In genomic region chr4:61245321-61245720, GRCh38 we compare ENCODE assay signal across 17 cellular contexts.
DNase-seq lines count a peak whose midpoint lies in the region; ATAC-seq lines count a peak whose summit lies in the region.
"Had no signal": no experiment of that assay in that cellular context is flagged by ENCODE, and none has a peak within 500 bp of the region (broad histone marks: within the 10 kb centered on the region; RNA-seq: fewer than 3 reads in every experiment).

No MANE protein-coding gene starts in this region.

- peak; percentile 6 for DNase-seq in COLO829 (ENCODE audit: low spot score)
- DNase-seq in OCI-M1 (lab: John Stamatoyannopoulos, UW): peak; percentile 58
- DNase-seq in left kidney (ENCODE audit: low read depth, low spot score): peak; percentile 79
- peak; percentile 71 for DNase-seq in putamen (ENCODE audit: low spot score)
- DNase-seq in NCI-H82 (lab: John Stamatoyannopoulos, UW): no peak
- DNase-seq: CD8-positive, alpha-beta T cell; GOT3; IMR-90; NCI-H187 treated with DMSO at 0.1 percent for 48 hours; NCI-H446; NCI-H526 treated with DMSO at 0.1 percent for 48 hours; PC-3; RPMI8226; SK-N-SH had no signal

- ATAC-seq in GM21786 (IDR thresholded peaks at IDR 0.05; ENCODE audit: unreplicated experiment): no peak
- ATAC-seq in HG02938 (IDR thresholded peaks at IDR 0.05; ENCODE audit: unreplicated experiment): no peak
- no peak for ATAC-seq in HG02973 (IDR thresholded peaks at IDR 0.05; ENCODE audit: unreplicated experiment)
- ATAC-seq: CD8-positive, alpha-beta T cell; PC-3 had no signal
